ENCODE assay signal across 16 cellular contexts in the genomic region with DNA sequence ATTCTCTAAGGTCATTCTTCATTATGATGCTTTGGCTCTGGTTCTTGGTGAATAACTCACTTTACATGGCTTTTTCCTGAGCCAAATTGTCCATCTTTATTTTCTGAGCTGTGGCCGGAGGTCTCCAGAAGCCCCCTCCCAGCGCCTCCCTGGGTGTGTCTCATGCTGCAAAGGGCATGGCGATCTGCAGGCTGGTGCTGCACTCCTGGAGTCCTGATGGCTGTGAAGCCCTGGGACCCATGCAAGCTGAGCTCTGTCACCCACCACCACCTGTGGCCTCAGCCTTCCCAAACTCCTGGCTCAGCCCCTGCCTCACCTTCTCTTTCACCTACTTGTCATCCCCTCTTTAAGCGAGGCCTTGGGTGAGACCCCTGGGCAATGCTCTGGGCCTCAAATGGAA.
"Had no signal": no experiment of that assay in that cellular context is flagged by ENCODE, and none has a peak within 500 bp of the region (broad histone marks: within the 10 kb centered on the region; RNA-seq: fewer than 3 reads in every experiment).

No MANE protein-coding gene starts in this region.

- DNase-seq: activated B cell treated with CpG ODN at 0.5 μM for 24 hours; activated CD4-positive, alpha-beta T cell treated with anti-CD3 and anti-CD28 coated beads for 48 hours; activated CD8-positive, alpha-beta memory T cell treated with anti-CD3 and anti-CD28 coated beads, Interleukin-2, amount 50 U/mL, for 4 hours; activated CD8-positive, alpha-beta T cell treated with anti-CD3 and anti-CD28 coated beads, Interleukin-2, amount 10 ng/mL, durations not matched to agents 7 days and 5 days; activated gamma-delta T cell; activated T-cell treated with anti-CD3 and anti-CD28 coated beads, Interleukin-2, amount 50 U/mL, for 72 hours; anterior cingulate cortex; effector memory CD4-positive, alpha-beta T cell; heart right ventricle; left colon; stimulated activated CD4-positive, alpha-beta T cell treated with anti-CD3 and anti-CD28 coated beads, Interleukin-15, amount 100 ng/mL, for 24 hours; stimulated activated CD4-positive, alpha-beta T cell treated with anti-CD3 and anti-CD28 coated beads, Interleukin-4, amount 100 ng/mL, for 24 hours; stimulated activated naive CD8-positive, alpha-beta T cell treated with anti-CD3 and anti-CD28 coated beads, Interleukin-15, Interleukin-2, amounts not matched to agents 100 U/mL and 50 U/mL, for 24 hours; T-helper 2 cell had no signal

- H3K36me3 ChIP-seq: gastroesophageal sphincter, heart right ventricle had no signal

- H3K27ac ChIP-seq: epithelial cell of prostate, gastroesophageal sphincter had no signal

- H3K4me3 ChIP-seq: gastroesophageal sphincter had no signal

- H3K9me3 ChIP-seq: gastroesophageal sphincter, heart right ventricle had no signal

- ATAC-seq: activated CD8-positive, alpha-beta T cell treated with anti-CD3 and anti-CD28 coated beads, Interleukin-2, amount 10 ng/mL, durations not matched to agents 7 days and 5 days; activated T-cell treated with anti-CD3 and anti-CD28 coated beads, Interleukin-2, amount 50 U/mL, for 72 hours; gastroesophageal sphincter; heart right ventricle; left colon; stimulated activated naive CD8-positive, alpha-beta T cell treated with anti-CD3 and anti-CD28 coated beads, Interleukin-15, Interleukin-2, amounts not matched to agents 100 U/mL and 50 U/mL, for 24 hours had no signal

- H3K27me3 ChIP-seq: gastroesophageal sphincter, heart right ventricle had no signal
